Comparison of ENCODE assay signal across 17 cellular contexts in genomic region chr4:146269228-146269653, GRCh38. TPM values are rescaled to one million over a fixed set of nuclear protein-coding genes. Genes with fewer than 3 reads are reported as not detected.
A peak's percentile ranks its signal among the peaks of the same experiment; 100 is the strongest.
DNase-seq lines count a peak whose midpoint lies in the region; ATAC-seq and TF ChIP-seq lines count a peak whose summit lies in the region.
"Had no signal": no experiment of that assay in that cellular context is flagged by ENCODE, and none has a peak within 500 bp of the region (broad histone marks: within the 10 kb centered on the region; RNA-seq: fewer than 3 reads in every experiment).

No MANE protein-coding gene starts in this region.

- no peak overlapping the region for H3K27ac ChIP-seq in mammary epithelial cell (ENCODE audit: insufficient read depth, low read depth, low read length)
- H3K27ac ChIP-seq: BLaER1 treated with 17β-estradiol and CSF1 and Interleukin-3, amounts not matched to agents 10 nM and 100 nM; colonic mucosa; suprapubic skin had no signal

- H3K4me3 ChIP-seq in mammary epithelial cell (replicated peaks in 1 of 3; ENCODE audit: insufficient read depth in 1 of 3, low read depth in 2 of 3, low read length in 3 of 3), result no peak overlapping the region
- H3K4me3 ChIP-seq: BLaER1 treated with 17β-estradiol and CSF1 and Interleukin-3, amounts not matched to agents 10 nM and 100 nM; colonic mucosa; suprapubic skin had no signal

- H3K79me2 ChIP-seq in mammary epithelial cell (ENCODE audit: insufficient read depth, low read length), result no peaks in the 10 kb centered on the region

- TF ChIP-seq CTCF in endothelial cell (IDR thresholded peaks at IDR 0.05; ENCODE audit: unreplicated experiment) (no peak), mammary epithelial cell (conservative IDR thresholded peaks at IDR 0.05 in 1 of 2, IDR thresholded peaks at IDR 0.05 in 1 of 2; ENCODE audit: extremely low read depth in 1 of 2, insufficient read depth in 1 of 2, low read depth in 1 of 2, low read length in 2 of 2) (no peak)

- intact Hi-C loops in mammary epithelial cell (cut with micrococcal nuclease), result no loop called here

- no TSS peak for BruUV-seq in mammary epithelial cell (replicated peaks; lab: Mats Ljungman, UMichigan)

- dilution Hi-C loops in mammary epithelial cell (cut with HindIII; ENCODE audit: low sequenced_read_pairs), result no loop called here

- H3K4me2 ChIP-seq in mammary epithelial cell (ENCODE audit: insufficient read depth, low read depth, low read length), result no peak overlapping the region
- H3K4me2 ChIP-seq: BLaER1 treated with 17β-estradiol and CSF1 and Interleukin-3, amounts not matched to agents 10 nM and 100 nM had no signal

- H3K36me3 Mint-ChIP-seq in endothelial cell (ENCODE audit: low read depth, unreplicated experiment), result peaks cover 4% of the 10 kb centered on the region

- DNase-seq in mucosa of gallbladder (ENCODE audit: low spot score) (no peak), endothelial cell (ENCODE audit: low spot score) (no peak), NCI-H526 (lab: John Stamatoyannopoulos, UW) (no peak), mammary epithelial cell (no peak)
- DNase-seq: activated CD8-positive, alpha-beta T cell treated with anti-CD3 and anti-CD28 coated beads for 36 hours; colonic mucosa; islet precursor cell; NCI-H1436 treated with DMSO at 0.1 percent for 48 hours had no signal

- peaks cover 33% of the 10 kb centered on the region for H3K4me1 Mint-ChIP-seq in endothelial cell (ENCODE audit: unreplicated experiment)
- H3K4me1 Mint-ChIP-seq: activated naive CD4-positive, alpha-beta T cell treated with anti-CD3 and anti-CD28 coated beads, Interleukin-2, amount 50 U/mL, for 24 hours had no signal

- 88% methylated on average over 2 of the region's 2 CpGs for WGBS in mammary epithelial cell (ENCODE audit: low coverage, missing lambda C conversion rate)

- H3K9me3 Mint-ChIP-seq in endothelial cell (ENCODE audit: unreplicated experiment), result no peaks in the 10 kb centered on the region
- H3K9me3 Mint-ChIP-seq: activated CD8-positive, alpha-beta T cell treated with anti-CD3 and anti-CD28 coated beads for 36 hours; activated naive CD4-positive, alpha-beta T cell treated with anti-CD3 and anti-CD28 coated beads, Interleukin-2, amount 50 U/mL, for 24 hours had no signal

- H3K27me3 Mint-ChIP-seq in endothelial cell (ENCODE audit: unreplicated experiment), result peaks cover 7% of the 10 kb centered on the region
- H3K27me3 Mint-ChIP-seq: activated CD8-positive, alpha-beta T cell treated with anti-CD3 and anti-CD28 coated beads for 36 hours; activated naive CD4-positive, alpha-beta T cell treated with anti-CD3 and anti-CD28 coated beads, Interleukin-2, amount 50 U/mL, for 24 hours had no signal

- CTCF ChIA-PET in mammary epithelial cell (lab: Charles Lee; ENCODE audit: low non-redundant PET), result no interaction called here

- ATAC-seq in GM18520 (IDR thresholded peaks at IDR 0.05; ENCODE audit: unreplicated experiment) (peak; percentile 40), GM21381 (IDR thresholded peaks at IDR 0.05; ENCODE audit: unreplicated experiment) (peak; percentile 51), HG02970 (IDR thresholded peaks at IDR 0.05; ENCODE audit: low FRiP score, unreplicated experiment) (peak; percentile 55), HG03565 (IDR thresholded peaks at IDR 0.05; ENCODE audit: unreplicated experiment) (peak; percentile 54)
- ATAC-seq: activated CD8-positive, alpha-beta T cell treated with anti-CD3 and anti-CD28 coated beads for 36 hours had no signal

- in situ Hi-C loops in mammary epithelial cell (cut with MboI; ENCODE audit: low sequenced_read_pairs in 2 of 2), result no loop called here

- no peak overlapping the region for H3K4me3 Mint-ChIP-seq in endothelial cell (ENCODE audit: unreplicated experiment)
- H3K4me3 Mint-ChIP-seq: activated CD8-positive, alpha-beta T cell treated with anti-CD3 and anti-CD28 coated beads for 36 hours; activated naive CD4-positive, alpha-beta T cell treated with anti-CD3 and anti-CD28 coated beads, Interleukin-2, amount 50 U/mL, for 24 hours had no signal

- no peaks in the 10 kb centered on the region for H3K9me3 ChIP-seq in mammary epithelial cell (replicated peaks; ENCODE audit: insufficient read depth, low read length)
- H3K9me3 ChIP-seq: BLaER1 treated with 17β-estradiol and CSF1 and Interleukin-3, amounts not matched to agents 10 nM and 100 nM; colonic mucosa; suprapubic skin had no signal

- no peaks in the 10 kb centered on the region for H3K4me1 ChIP-seq in mammary epithelial cell (ENCODE audit: insufficient read depth, low read length)
- H3K4me1 ChIP-seq: colonic mucosa, suprapubic skin had no signal

- no peak overlapping the region for H3K9ac ChIP-seq in mammary epithelial cell (ENCODE audit: insufficient read depth, low read length)
- H3K9ac ChIP-seq: BLaER1 treated with 17β-estradiol and CSF1 and Interleukin-3, amounts not matched to agents 10 nM and 100 nM had no signal

- H4K20me1 ChIP-seq in mammary epithelial cell (ENCODE audit: insufficient read depth, low read length), result no peaks in the 10 kb centered on the region
- H4K20me1 ChIP-seq: BLaER1 treated with 17β-estradiol and CSF1 and Interleukin-3, amounts not matched to agents 10 nM and 100 nM had no signal

- no peak overlapping the region for H3K27ac Mint-ChIP-seq in endothelial cell (ENCODE audit: unreplicated experiment)
- H3K27ac Mint-ChIP-seq: activated CD8-positive, alpha-beta T cell treated with anti-CD3 and anti-CD28 coated beads for 36 hours; activated naive CD4-positive, alpha-beta T cell treated with anti-CD3 and anti-CD28 coated beads, Interleukin-2, amount 50 U/mL, for 24 hours had no signal

- H3K27me3 ChIP-seq in mammary epithelial cell (ENCODE audit: insufficient read depth, low read length), result no peaks in the 10 kb centered on the region
- H3K27me3 ChIP-seq: BLaER1 treated with 17β-estradiol and CSF1 and Interleukin-3, amounts not matched to agents 10 nM and 100 nM; colonic mucosa; suprapubic skin had no signal

- no peak overlapping the region for H2AFZ ChIP-seq in mammary epithelial cell (ENCODE audit: low read depth, low read length)

- H3K36me3 ChIP-seq in mammary epithelial cell (ENCODE audit: insufficient read depth, low read length), result no peaks in the 10 kb centered on the region
- H3K36me3 ChIP-seq: colonic mucosa, suprapubic skin had no signal

RNA-seq across cellular contexts. Expression of gene REELD1, which starts 54.9 kb away (rescaled TPM):
- total RNA-seq in mucosa of gallbladder (0.43 TPM), endothelial cell (ENCODE audit: unreplicated experiment) (0.26 TPM), mammary epithelial cell (not detected)
- not detected for polyA plus RNA-seq in mammary epithelial cell
- polyA minus RNA-seq in mammary epithelial cell, result not detected
- total RNA-seq: fibroblast of villous mesenchyme, renal cortical epithelial cell had no signal
